ENCODE assay signal across 2 cellular contexts in genomic region chr7:13907824-13908223, GRCh38.
TF ChIP-seq lines count a peak whose summit lies in the region.

No MANE protein-coding gene starts in this region.

TF ChIP-seq in GM23338, 12 proteins besides CTCF, POLR2A, EP300 and RAD21:
- TF ChIP-seq ZNF462 (CRISPR knock-in tag; IDR thresholded peaks at IDR 0.05) = no peak
- no peak for TF ChIP-seq EZH2 (IDR thresholded peaks at IDR 0.05; ENCODE audit: low read depth, unreplicated experiment)
- no peak for TF ChIP-seq REST (IDR thresholded peaks at IDR 0.05; ENCODE audit: unreplicated experiment)
- no peak for TF ChIP-seq STAT1 (IDR thresholded peaks at IDR 0.05; ENCODE audit: unreplicated experiment)
- no peak for TF ChIP-seq EZH2phosphoT487 (IDR thresholded peaks at IDR 0.05; ENCODE audit: unreplicated experiment)
- no peak for TF ChIP-seq NANOG (IDR thresholded peaks at IDR 0.05; ENCODE audit: borderline replicate concordance)
- no peak for TF ChIP-seq JUNB (IDR thresholded peaks at IDR 0.05; ENCODE audit: unreplicated experiment)
- TF ChIP-seq ZNF331 (CRISPR knock-in tag; IDR thresholded peaks at IDR 0.05; ENCODE audit: low read depth) = no peak
- TF ChIP-seq CREB1 (CRISPR knock-in tag; IDR thresholded peaks at IDR 0.05; ENCODE audit: low read depth) = no peak
- TF ChIP-seq POLR2AphosphoS5 (IDR thresholded peaks at IDR 0.05; ENCODE audit: low read depth) = no peak
- TF ChIP-seq ZNF114 (CRISPR knock-in tag; IDR thresholded peaks at IDR 0.05) = no peak
- no peak for TF ChIP-seq ETS1 (IDR thresholded peaks at IDR 0.05)
TF ChIP-seq in GM23338: peak in this region for 0.

TF ChIP-seq in HEK293, 187 proteins besides CTCF, POLR2A, EP300 and RAD21 (continued from another document):
- peak; percentile 56; the same call in 1 of the 2 replicates for TF ChIP-seq HIC1 (tag by site-specific recombination; IDR thresholded peaks at IDR 0.05)
- TF ChIP-seq REPIN1 (tag by site-specific recombination; IDR thresholded peaks at IDR 0.05; ENCODE audit: low read depth) = no peak
